8 cellular contexts compared by ENCODE assay signal in genomic region chrX:78139160-78140123, GRCh38. TPM values are rescaled to one million over a fixed set of nuclear protein-coding genes. Genes with fewer than 3 reads are reported as not detected.
A peak's percentile ranks its signal among the peaks of the same experiment; 100 is the strongest.
DNase-seq lines count a peak whose midpoint lies in the region; ATAC-seq and TF ChIP-seq lines count a peak whose summit lies in the region.

TSS of gene TAF9B (minus strand) at chrX:78139650. CDS start at chrX:78139611, 39 bp downstream.

- ATAC-seq in GM19025 (IDR thresholded peaks at IDR 0.05; ENCODE audit: low read depth, unreplicated experiment) (peak; percentile 98), HG03342 (IDR thresholded peaks at IDR 0.05; ENCODE audit: unreplicated experiment) (peak; percentile 92)

- DNase-seq in AG09319 (ENCODE audit: extremely low read depth, low read depth), result peak; percentile 43
- DNase-seq in NCI-H446 (lab: John Stamatoyannopoulos, UW), result peak; percentile 73 to 89
- DNase-seq in activated CD4-positive, alpha-beta T cell treated with anti-CD3 and anti-CD28 coated beads for 24 hours (ENCODE audit: low read depth in 2 of 2), result peak; percentile 66 to 69
- DNase-seq in chondrocyte (ENCODE audit: low spot score), result peak; percentile 95
- DNase-seq in kidney tubule cell (ENCODE audit: low spot score), result peak; percentile 87
- DNase-seq in stimulated activated CD4-positive, alpha-beta T cell treated with anti-CD3 and anti-CD28 coated beads, Interleukin-1b, Interleukin-23, amount 100 ng/mL, for 24 hours (ENCODE audit: low read depth in 4 of 4, low spot score in 1 of 4), result peak; percentile 40 to 72 (median 55)

- no peaks in the 10 kb centered on the region for H3K27me3 Mint-ChIP-seq in chondrocyte (ENCODE audit: low read depth)

- peak within 1 kb of the TSS; percentile 93 for H3K27ac Mint-ChIP-seq in chondrocyte (ENCODE audit: unreplicated experiment)

- no peaks in the 10 kb centered on the region for H3K4me1 Mint-ChIP-seq in chondrocyte (ENCODE audit: low read depth)

- peak within 1 kb of the TSS; percentile 90 for H3K4me3 Mint-ChIP-seq in chondrocyte (ENCODE audit: unreplicated experiment)

- no peaks in the 10 kb centered on the region for H3K36me3 Mint-ChIP-seq in chondrocyte (ENCODE audit: low read depth)

- TF ChIP-seq CTCF in AG09319 (IDR thresholded peaks at IDR 0.05; ENCODE audit: low read depth, low read length), result no peak
- TF ChIP-seq CTCF in chondrocyte (IDR thresholded peaks at IDR 0.05), result no peak

- H3K9me3 Mint-ChIP-seq in chondrocyte (ENCODE audit: low read depth), result peaks cover 12% of the 10 kb centered on the region

RNA-seq across cellular contexts. Expression of gene TAF9B, which starts in this region (rescaled TPM):
- total RNA-seq in chondrocyte, result 12.4 to 18.1 TPM (median 12.9 TPM) in 3 replicates

Comparison
In these comparisons a context has a peak if more than half of its experiments do, and no peak if none do; other contexts are left out.
1. Peak in every context shown above with its lines: DNase-seq and ATAC-seq.
2. DNase-seq: peak in every context shown above with its lines; median percentile 95 in chondrocyte; 87 in kidney tubule cell; 81 in NCI-H446; 68 in activated CD4-positive, alpha-beta T cell treated with anti-CD3 and anti-CD28 coated beads for 24 hours; 55 in stimulated activated CD4-positive, alpha-beta T cell treated with anti-CD3 and anti-CD28 coated beads, Interleukin-1b, Interleukin-23, amount 100 ng/mL, for 24 hours; 43 in AG09319.